Comparison of ENCODE assay signal across 1 cellular context in the genomic region with DNA sequence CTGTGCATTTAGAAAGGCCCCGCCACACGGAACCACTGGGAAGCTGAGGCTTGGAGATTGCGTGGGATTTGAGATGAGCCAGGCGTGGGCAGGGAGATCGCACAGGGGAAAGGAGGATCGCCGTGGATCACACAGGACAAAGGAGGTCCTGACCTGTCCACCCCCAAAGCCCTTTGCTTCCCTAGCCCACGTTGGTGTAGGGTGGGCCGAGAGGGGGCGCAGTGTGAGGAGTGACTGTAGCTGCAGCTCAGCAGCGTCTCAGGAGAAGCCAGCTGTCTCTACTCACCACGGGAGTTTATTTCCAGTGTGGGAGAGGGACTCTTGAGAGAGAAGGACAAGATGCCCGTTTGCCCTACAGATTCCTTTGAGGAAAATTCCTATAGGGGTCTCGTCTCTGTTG.
TF ChIP-seq lines count a peak whose summit lies in the region.

No MANE protein-coding gene starts in this region.

TF ChIP-seq in H1, 55 proteins besides CTCF, POLR2A, EP300 and RAD21:
- TF ChIP-seq EZH2 (IDR thresholded peaks at IDR 0.05; ENCODE audit: low read depth, low read length, severe bottlenecking) (no peak), SIN3A (conservative IDR thresholded peaks at IDR 0.05 in 1 of 2, IDR thresholded peaks at IDR 0.05 in 1 of 2; ENCODE audit: low read depth in 1 of 2, low read length in 2 of 2) (no peak), HDAC6 (IDR thresholded peaks at IDR 0.05; ENCODE audit: low read depth, low read length) (no peak), TBP (IDR thresholded peaks at IDR 0.05; ENCODE audit: low read depth, low read length) (no peak), YY1 (IDR thresholded peaks at IDR 0.05; ENCODE audit: low read depth, low read length) (no peak), CHD1 (IDR thresholded peaks at IDR 0.05; ENCODE audit: low read depth, low read length) (no peak), FOSL1 (IDR thresholded peaks at IDR 0.05; ENCODE audit: insufficient read depth, low read depth, low read length) (no peak), POLR2AphosphoS5 (IDR thresholded peaks at IDR 0.05; ENCODE audit: low read depth, low read length) (no peak), KDM4A (IDR thresholded peaks at IDR 0.05; ENCODE audit: low read depth, low read length, severe bottlenecking) (no peak), RBBP5 (IDR thresholded peaks at IDR 0.05; ENCODE audit: borderline replicate concordance, low read depth, low read length) (no peak), SP2 (IDR thresholded peaks at IDR 0.05; ENCODE audit: low read length) (no peak), MAFK (IDR thresholded peaks at IDR 0.05; ENCODE audit: low read depth, low read length) (no peak)
- TF ChIP-seq, protein P1, sequence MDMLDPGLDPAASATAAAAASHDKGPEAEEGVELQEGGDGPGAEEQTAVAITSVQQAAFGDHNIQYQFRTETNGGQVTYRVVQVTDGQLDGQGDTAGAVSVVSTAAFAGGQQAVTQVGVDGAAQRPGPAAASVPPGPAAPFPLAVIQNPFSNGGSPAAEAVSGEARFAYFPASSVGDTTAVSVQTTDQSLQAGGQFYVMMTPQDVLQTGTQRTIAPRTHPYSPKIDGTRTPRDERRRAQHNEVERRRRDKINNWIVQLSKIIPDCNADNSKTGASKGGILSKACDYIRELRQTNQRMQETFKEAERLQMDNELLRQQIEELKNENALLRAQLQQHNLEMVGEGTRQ (IDR thresholded peaks at IDR 0.05; ENCODE audit: low read length): no peak
- TF ChIP-seq, protein P2, sequence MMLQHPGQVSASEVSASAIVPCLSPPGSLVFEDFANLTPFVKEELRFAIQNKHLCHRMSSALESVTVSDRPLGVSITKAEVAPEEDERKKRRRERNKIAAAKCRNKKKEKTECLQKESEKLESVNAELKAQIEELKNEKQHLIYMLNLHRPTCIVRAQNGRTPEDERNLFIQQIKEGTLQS (IDR thresholded peaks at IDR 0.05; ENCODE audit: insufficient read depth, low read depth, low read length): no peak
- TF ChIP-seq, protein P3, sequence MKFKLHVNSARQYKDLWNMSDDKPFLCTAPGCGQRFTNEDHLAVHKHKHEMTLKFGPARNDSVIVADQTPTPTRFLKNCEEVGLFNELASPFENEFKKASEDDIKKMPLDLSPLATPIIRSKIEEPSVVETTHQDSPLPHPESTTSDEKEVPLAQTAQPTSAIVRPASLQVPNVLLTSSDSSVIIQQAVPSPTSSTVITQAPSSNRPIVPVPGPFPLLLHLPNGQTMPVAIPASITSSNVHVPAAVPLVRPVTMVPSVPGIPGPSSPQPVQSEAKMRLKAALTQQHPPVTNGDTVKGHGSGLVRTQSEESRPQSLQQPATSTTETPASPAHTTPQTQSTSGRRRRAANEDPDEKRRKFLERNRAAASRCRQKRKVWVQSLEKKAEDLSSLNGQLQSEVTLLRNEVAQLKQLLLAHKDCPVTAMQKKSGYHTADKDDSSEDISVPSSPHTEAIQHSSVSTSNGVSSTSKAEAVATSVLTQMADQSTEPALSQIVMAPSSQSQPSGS (IDR thresholded peaks at IDR 0.05; ENCODE audit: low read length): no peak
- TF ChIP-seq, protein P4, sequence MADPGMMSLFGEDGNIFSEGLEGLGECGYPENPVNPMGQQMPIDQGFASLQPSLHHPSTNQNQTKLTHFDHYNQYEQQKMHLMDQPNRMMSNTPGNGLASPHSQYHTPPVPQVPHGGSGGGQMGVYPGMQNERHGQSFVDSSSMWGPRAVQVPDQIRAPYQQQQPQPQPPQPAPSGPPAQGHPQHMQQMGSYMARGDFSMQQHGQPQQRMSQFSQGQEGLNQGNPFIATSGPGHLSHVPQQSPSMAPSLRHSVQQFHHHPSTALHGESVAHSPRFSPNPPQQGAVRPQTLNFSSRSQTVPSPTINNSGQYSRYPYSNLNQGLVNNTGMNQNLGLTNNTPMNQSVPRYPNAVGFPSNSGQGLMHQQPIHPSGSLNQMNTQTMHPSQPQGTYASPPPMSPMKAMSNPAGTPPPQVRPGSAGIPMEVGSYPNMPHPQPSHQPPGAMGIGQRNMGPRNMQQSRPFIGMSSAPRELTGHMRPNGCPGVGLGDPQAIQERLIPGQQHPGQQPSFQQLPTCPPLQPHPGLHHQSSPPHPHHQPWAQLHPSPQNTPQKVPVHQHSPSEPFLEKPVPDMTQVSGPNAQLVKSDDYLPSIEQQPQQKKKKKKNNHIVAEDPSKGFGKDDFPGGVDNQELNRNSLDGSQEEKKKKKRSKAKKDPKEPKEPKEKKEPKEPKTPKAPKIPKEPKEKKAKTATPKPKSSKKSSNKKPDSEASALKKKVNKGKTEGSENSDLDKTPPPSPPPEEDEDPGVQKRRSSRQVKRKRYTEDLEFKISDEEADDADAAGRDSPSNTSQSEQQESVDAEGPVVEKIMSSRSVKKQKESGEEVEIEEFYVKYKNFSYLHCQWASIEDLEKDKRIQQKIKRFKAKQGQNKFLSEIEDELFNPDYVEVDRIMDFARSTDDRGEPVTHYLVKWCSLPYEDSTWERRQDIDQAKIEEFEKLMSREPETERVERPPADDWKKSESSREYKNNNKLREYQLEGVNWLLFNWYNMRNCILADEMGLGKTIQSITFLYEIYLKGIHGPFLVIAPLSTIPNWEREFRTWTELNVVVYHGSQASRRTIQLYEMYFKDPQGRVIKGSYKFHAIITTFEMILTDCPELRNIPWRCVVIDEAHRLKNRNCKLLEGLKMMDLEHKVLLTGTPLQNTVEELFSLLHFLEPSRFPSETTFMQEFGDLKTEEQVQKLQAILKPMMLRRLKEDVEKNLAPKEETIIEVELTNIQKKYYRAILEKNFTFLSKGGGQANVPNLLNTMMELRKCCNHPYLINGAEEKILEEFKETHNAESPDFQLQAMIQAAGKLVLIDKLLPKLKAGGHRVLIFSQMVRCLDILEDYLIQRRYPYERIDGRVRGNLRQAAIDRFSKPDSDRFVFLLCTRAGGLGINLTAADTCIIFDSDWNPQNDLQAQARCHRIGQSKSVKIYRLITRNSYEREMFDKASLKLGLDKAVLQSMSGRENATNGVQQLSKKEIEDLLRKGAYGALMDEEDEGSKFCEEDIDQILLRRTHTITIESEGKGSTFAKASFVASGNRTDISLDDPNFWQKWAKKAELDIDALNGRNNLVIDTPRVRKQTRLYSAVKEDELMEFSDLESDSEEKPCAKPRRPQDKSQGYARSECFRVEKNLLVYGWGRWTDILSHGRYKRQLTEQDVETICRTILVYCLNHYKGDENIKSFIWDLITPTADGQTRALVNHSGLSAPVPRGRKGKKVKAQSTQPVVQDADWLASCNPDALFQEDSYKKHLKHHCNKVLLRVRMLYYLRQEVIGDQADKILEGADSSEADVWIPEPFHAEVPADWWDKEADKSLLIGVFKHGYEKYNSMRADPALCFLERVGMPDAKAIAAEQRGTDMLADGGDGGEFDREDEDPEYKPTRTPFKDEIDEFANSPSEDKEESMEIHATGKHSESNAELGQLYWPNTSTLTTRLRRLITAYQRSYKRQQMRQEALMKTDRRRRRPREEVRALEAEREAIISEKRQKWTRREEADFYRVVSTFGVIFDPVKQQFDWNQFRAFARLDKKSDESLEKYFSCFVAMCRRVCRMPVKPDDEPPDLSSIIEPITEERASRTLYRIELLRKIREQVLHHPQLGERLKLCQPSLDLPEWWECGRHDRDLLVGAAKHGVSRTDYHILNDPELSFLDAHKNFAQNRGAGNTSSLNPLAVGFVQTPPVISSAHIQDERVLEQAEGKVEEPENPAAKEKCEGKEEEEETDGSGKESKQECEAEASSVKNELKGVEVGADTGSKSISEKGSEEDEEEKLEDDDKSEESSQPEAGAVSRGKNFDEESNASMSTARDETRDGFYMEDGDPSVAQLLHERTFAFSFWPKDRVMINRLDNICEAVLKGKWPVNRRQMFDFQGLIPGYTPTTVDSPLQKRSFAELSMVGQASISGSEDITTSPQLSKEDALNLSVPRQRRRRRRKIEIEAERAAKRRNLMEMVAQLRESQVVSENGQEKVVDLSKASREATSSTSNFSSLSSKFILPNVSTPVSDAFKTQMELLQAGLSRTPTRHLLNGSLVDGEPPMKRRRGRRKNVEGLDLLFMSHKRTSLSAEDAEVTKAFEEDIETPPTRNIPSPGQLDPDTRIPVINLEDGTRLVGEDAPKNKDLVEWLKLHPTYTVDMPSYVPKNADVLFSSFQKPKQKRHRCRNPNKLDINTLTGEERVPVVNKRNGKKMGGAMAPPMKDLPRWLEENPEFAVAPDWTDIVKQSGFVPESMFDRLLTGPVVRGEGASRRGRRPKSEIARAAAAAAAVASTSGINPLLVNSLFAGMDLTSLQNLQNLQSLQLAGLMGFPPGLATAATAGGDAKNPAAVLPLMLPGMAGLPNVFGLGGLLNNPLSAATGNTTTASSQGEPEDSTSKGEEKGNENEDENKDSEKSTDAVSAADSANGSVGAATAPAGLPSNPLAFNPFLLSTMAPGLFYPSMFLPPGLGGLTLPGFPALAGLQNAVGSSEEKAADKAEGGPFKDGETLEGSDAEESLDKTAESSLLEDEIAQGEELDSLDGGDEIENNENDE (IDR thresholded peaks at IDR 0.05; ENCODE audit: insufficient replicate concordance, low read length): no peak
